In genomic region chr19:39370735-39371134, GRCh38 we compare ENCODE assay signal across 15 cellular contexts. TPM values are rescaled to one million over a fixed set of nuclear protein-coding genes. Genes with fewer than 3 reads are reported as not detected.
"Had no signal": no experiment of that assay in that cellular context is flagged by ENCODE, and none has a peak within 500 bp of the region (broad histone marks: within the 10 kb centered on the region; RNA-seq: fewer than 3 reads in every experiment).

No MANE protein-coding gene starts in this region.

- ATAC-seq: activated CD4-positive, CD25-positive, alpha-beta regulatory T cell treated with anti-CD3 and anti-CD28 coated beads, Interleukin-2, amount 50 U/mL, for 24 hours; left colon; naive thymus-derived CD4-positive, alpha-beta T cell; right cardiac atrium; stimulated activated naive CD8-positive, alpha-beta T cell treated with anti-CD3 and anti-CD28 coated beads, Interleukin-15, Interleukin-2, amounts not matched to agents 100 U/mL and 50 U/mL, for 24 hours had no signal

- H3K9me3 ChIP-seq: neutrophil, testis had no signal

- H3K27ac ChIP-seq: cardiac muscle cell, neutrophil, testis had no signal

- H3K4me3 Mint-ChIP-seq: activated CD4-positive, alpha-beta memory T cell treated with anti-CD3 and anti-CD28 coated beads for 36 hours; immature natural killer cell; naive thymus-derived CD4-positive, alpha-beta T cell had no signal

- H3K27me3 ChIP-seq: cardiac muscle cell, neutrophil, testis had no signal

- DNase-seq: activated CD4-positive, alpha-beta memory T cell treated with anti-CD3 and anti-CD28 coated beads for 36 hours; effector CD4-positive, alpha-beta T cell; glutamatergic neuron; immature natural killer cell; left colon; naive thymus-derived CD4-positive, alpha-beta T cell; right cardiac atrium; stimulated activated CD4-positive, alpha-beta T cell treated with anti-CD3 and anti-CD28 coated beads, Interleukin-2, amount 100 ng/mL, for 24 hours; stimulated activated naive CD8-positive, alpha-beta T cell treated with anti-CD3 and anti-CD28 coated beads, Interleukin-15, Interleukin-2, amounts not matched to agents 100 U/mL and 50 U/mL, for 24 hours; testis had no signal

- H3K4me1 Mint-ChIP-seq: immature natural killer cell had no signal

- H3K27ac Mint-ChIP-seq: activated CD4-positive, alpha-beta memory T cell treated with anti-CD3 and anti-CD28 coated beads for 36 hours; activated T-helper 2 cell treated with anti-CD3 and anti-CD28 coated beads, Interferon-gamma antibody, Interleukin-2, Interleukin-4, amounts not matched to agents 10 μg/mL and 5 μg/mL and 100 μg/mL, durations not matched to agents 14 hours and 24 hours and 36 hours had no signal

- H3K27me3 Mint-ChIP-seq: activated CD4-positive, alpha-beta memory T cell treated with anti-CD3 and anti-CD28 coated beads for 36 hours; naive thymus-derived CD4-positive, alpha-beta T cell had no signal

- H3K9me3 Mint-ChIP-seq: activated CD4-positive, alpha-beta memory T cell treated with anti-CD3 and anti-CD28 coated beads for 36 hours; activated T-helper 2 cell treated with anti-CD3 and anti-CD28 coated beads, Interferon-gamma antibody, Interleukin-2, Interleukin-4, amounts not matched to agents 10 μg/mL and 5 μg/mL and 100 μg/mL, durations not matched to agents 14 hours and 24 hours and 36 hours; immature natural killer cell; naive thymus-derived CD4-positive, alpha-beta T cell had no signal

- H3K4me3 ChIP-seq: cardiac muscle cell, testis had no signal

RNA-seq across cellular contexts. Expression of gene GMFG, which starts 34.9 kb away (rescaled TPM):
- total RNA-seq: cardiac muscle cell, epithelial cell of proximal tubule had no signal
